Comparison of ENCODE assay signal across 14 cellular contexts in the genomic region with DNA sequence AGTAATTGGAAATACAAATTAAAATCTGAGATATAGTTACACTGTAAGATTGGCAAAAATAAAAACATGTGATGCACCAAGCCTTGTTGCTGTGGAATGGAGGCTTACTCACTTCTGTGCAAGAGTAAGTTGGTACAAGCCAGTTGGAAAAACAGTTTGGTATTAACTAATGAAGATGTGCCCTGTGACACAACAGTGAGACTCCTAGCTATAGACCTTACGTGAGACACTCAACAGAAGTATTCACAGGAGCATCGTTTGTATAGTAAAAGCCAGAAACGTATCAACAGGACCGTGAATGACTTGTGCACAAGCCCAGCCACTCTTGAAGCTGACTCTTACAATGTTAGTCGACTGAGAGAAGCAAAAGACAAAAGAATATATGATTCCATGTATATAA. TPM values are rescaled to one million over a fixed set of nuclear protein-coding genes. Genes with fewer than 3 reads are reported as not detected.
DNase-seq lines count a peak whose midpoint lies in the region; ATAC-seq and TF ChIP-seq lines count a peak whose summit lies in the region.
"Had no signal": no experiment of that assay in that cellular context is flagged by ENCODE, and none has a peak within 500 bp of the region (broad histone marks: within the 10 kb centered on the region; RNA-seq: fewer than 3 reads in every experiment).

No MANE protein-coding gene starts in this region.

- no peak for TF ChIP-seq CTCF in CD8-positive, alpha-beta T cell (IDR thresholded peaks at IDR 0.05)

- no peaks in the 10 kb centered on the region for H3K9me3 ChIP-seq in CD8-positive, alpha-beta T cell (ENCODE audit: low read length)
- no peaks in the 10 kb centered on the region for H3K9me3 ChIP-seq in T-helper 17 cell (ENCODE audit: control insufficient read depth, low read length, poor library complexity, severe bottlenecking)
- H3K9me3 ChIP-seq: BLaER1 treated with 17β-estradiol and CSF1 and Interleukin-3, amounts not matched to agents 10 nM and 100 nM had no signal

- no peak overlapping the region for H2AFZ ChIP-seq in ACC112 (ENCODE audit: low read length, unreplicated experiment)

- H3K4me1 Mint-ChIP-seq in activated naive CD8-positive, alpha-beta T cell (ENCODE audit: low read depth): peaks cover 6% of the 10 kb centered on the region
- H3K4me1 Mint-ChIP-seq in activated naive CD8-positive, alpha-beta T cell treated with anti-CD3 and anti-CD28 coated beads for 36 hours: peaks cover 4% of the 10 kb centered on the region
- no peaks in the 10 kb centered on the region for H3K4me1 Mint-ChIP-seq in CD8-positive, alpha-beta T cell (ENCODE audit: low read depth)
- H3K4me1 Mint-ChIP-seq in T-helper 17 cell: peaks cover 2% of the 10 kb centered on the region
- H3K4me1 Mint-ChIP-seq in activated T-helper 2 cell treated with anti-CD3 and anti-CD28 coated beads, Interferon-gamma antibody, Interleukin-2, Interleukin-4, amounts not matched to agents 10 μg/mL and 5 μg/mL and 100 μg/mL, durations not matched to agents 14 hours and 24 hours and 36 hours (ENCODE audit: low read depth): no peaks in the 10 kb centered on the region

- H3K27me3 ChIP-seq in ACC112 (ENCODE audit: insufficient read depth, low read length): no peaks in the 10 kb centered on the region
- H3K27me3 ChIP-seq in CD8-positive, alpha-beta T cell (ENCODE audit: insufficient read depth, low read length): no peaks in the 10 kb centered on the region
- H3K27me3 ChIP-seq: BLaER1 treated with 17β-estradiol and CSF1 and Interleukin-3, amounts not matched to agents 10 nM and 100 nM had no signal

- peaks cover 2% of the 10 kb centered on the region for H3K36me3 Mint-ChIP-seq in activated naive CD8-positive, alpha-beta T cell
- peaks cover 12% of the 10 kb centered on the region for H3K36me3 Mint-ChIP-seq in activated naive CD8-positive, alpha-beta T cell treated with anti-CD3 and anti-CD28 coated beads for 36 hours
- H3K36me3 Mint-ChIP-seq in CD8-positive, alpha-beta T cell: peaks cover 81% of the 10 kb centered on the region
- H3K36me3 Mint-ChIP-seq in T-helper 17 cell (ENCODE audit: low read depth): peaks cover 6% of the 10 kb centered on the region
- peaks cover 64% of the 10 kb centered on the region for H3K36me3 Mint-ChIP-seq in activated T-helper 2 cell treated with anti-CD3 and anti-CD28 coated beads, Interferon-gamma antibody, Interleukin-2, Interleukin-4, amounts not matched to agents 10 μg/mL and 5 μg/mL and 100 μg/mL, durations not matched to agents 14 hours and 24 hours and 36 hours (ENCODE audit: low read depth)

- no peak overlapping the region for H3K4me3 ChIP-seq in ACC112 (ENCODE audit: low read depth, low read length)
- no peak overlapping the region for H3K4me3 ChIP-seq in CD8-positive, alpha-beta T cell (ENCODE audit: low read depth, low read length)
- H3K4me3 ChIP-seq: BLaER1 treated with 17β-estradiol and CSF1 and Interleukin-3, amounts not matched to agents 10 nM and 100 nM had no signal

- no peaks in the 10 kb centered on the region for H3K9me3 Mint-ChIP-seq in activated naive CD8-positive, alpha-beta T cell (ENCODE audit: low read depth)
- H3K9me3 Mint-ChIP-seq in activated naive CD8-positive, alpha-beta T cell treated with anti-CD3 and anti-CD28 coated beads for 36 hours: no peaks in the 10 kb centered on the region
- no peaks in the 10 kb centered on the region for H3K9me3 Mint-ChIP-seq in CD8-positive, alpha-beta T cell
- no peaks in the 10 kb centered on the region for H3K9me3 Mint-ChIP-seq in activated T-helper 2 cell treated with anti-CD3 and anti-CD28 coated beads, Interferon-gamma antibody, Interleukin-2, Interleukin-4, amounts not matched to agents 10 μg/mL and 5 μg/mL and 100 μg/mL, durations not matched to agents 14 hours and 24 hours and 36 hours
- H3K9me3 Mint-ChIP-seq: CD4-positive, CD25-positive, alpha-beta regulatory T cell had no signal

- H3K27ac Mint-ChIP-seq in activated naive CD8-positive, alpha-beta T cell: peak overlapping the region; percentile 8
- H3K27ac Mint-ChIP-seq in activated naive CD8-positive, alpha-beta T cell treated with anti-CD3 and anti-CD28 coated beads for 36 hours: no peak overlapping the region
- peak overlapping the region; percentile 8 for H3K27ac Mint-ChIP-seq in CD8-positive, alpha-beta T cell
- H3K27ac Mint-ChIP-seq in T-helper 17 cell: peak overlapping the region; percentile 16
- no peak overlapping the region for H3K27ac Mint-ChIP-seq in activated T-helper 2 cell treated with anti-CD3 and anti-CD28 coated beads, Interferon-gamma antibody, Interleukin-2, Interleukin-4, amounts not matched to agents 10 μg/mL and 5 μg/mL and 100 μg/mL, durations not matched to agents 14 hours and 24 hours and 36 hours

- DNase-seq in activated naive CD8-positive, alpha-beta T cell treated with anti-CD3 and anti-CD28 coated beads for 36 hours: no peak
- DNase-seq in CD8-positive, alpha-beta T cell: no peak
- DNase-seq in T-helper 17 cell: no peak
- no peak for DNase-seq in activated T-helper 2 cell treated with anti-CD3 and anti-CD28 coated beads, Interferon-gamma antibody, Interleukin-2, Interleukin-4, amounts not matched to agents 10 μg/mL and 5 μg/mL and 100 μg/mL, durations not matched to agents 14 hours and 24 hours and 36 hours (ENCODE audit: low spot score)
- DNase-seq in H4 (ENCODE audit: low spot score): no peak
- DNase-seq: AML-193; CD4-positive, CD25-positive, alpha-beta regulatory T cell; DMS79 treated with DMSO at 0.1 percent for 48 hours; EL; GOT3; HCEC 1CT had no signal

- CTCF ChIA-PET in CD8-positive, alpha-beta T cell (lab: Charles Lee): no interaction called here

- peak overlapping the region; percentile 18; the same call in 1 of the 2 replicates for H3K27ac ChIP-seq in ACC112 (ENCODE audit: low read depth, low read length)
- H3K27ac ChIP-seq in CD8-positive, alpha-beta T cell (ENCODE audit: low read depth, low read length): no peak overlapping the region
- H3K27ac ChIP-seq: BLaER1 treated with 17β-estradiol and CSF1 and Interleukin-3, amounts not matched to agents 10 nM and 100 nM had no signal

- H3K4me1 ChIP-seq in ACC112 (ENCODE audit: control insufficient read depth, insufficient read depth, low read length, unreplicated experiment): no peaks in the 10 kb centered on the region
- H3K4me1 ChIP-seq in CD8-positive, alpha-beta T cell (ENCODE audit: insufficient read depth, low read length): no peaks in the 10 kb centered on the region

- ATAC-seq in CD8-positive, alpha-beta T cell: no peak
- no peak for ATAC-seq in T-helper 17 cell

- no peak overlapping the region for H3K4me3 Mint-ChIP-seq in activated naive CD8-positive, alpha-beta T cell
- no peak overlapping the region for H3K4me3 Mint-ChIP-seq in activated naive CD8-positive, alpha-beta T cell treated with anti-CD3 and anti-CD28 coated beads for 36 hours
- H3K4me3 Mint-ChIP-seq in CD8-positive, alpha-beta T cell: no peak overlapping the region
- no peak overlapping the region for H3K4me3 Mint-ChIP-seq in T-helper 17 cell
- H3K4me3 Mint-ChIP-seq in activated T-helper 2 cell treated with anti-CD3 and anti-CD28 coated beads, Interferon-gamma antibody, Interleukin-2, Interleukin-4, amounts not matched to agents 10 μg/mL and 5 μg/mL and 100 μg/mL, durations not matched to agents 14 hours and 24 hours and 36 hours (ENCODE audit: low read depth): no peak overlapping the region
- H3K4me3 Mint-ChIP-seq: CD4-positive, CD25-positive, alpha-beta regulatory T cell had no signal

- H3K79me2 ChIP-seq in ACC112 (ENCODE audit: control insufficient read depth, insufficient read depth, low read length, unreplicated experiment): peaks cover 26% of the 10 kb centered on the region

- intact Hi-C loops in CD8-positive, alpha-beta T cell (cut with DNase I, micrococcal nuclease): no loop called here
- intact Hi-C loops in activated T-helper 2 cell treated with anti-CD3 and anti-CD28 coated beads, Interferon-gamma antibody, Interleukin-2, Interleukin-4, amounts not matched to agents 10 μg/mL and 5 μg/mL and 100 μg/mL, durations not matched to agents 14 hours and 24 hours and 36 hours (cut with micrococcal nuclease): no loop called here

- no peaks in the 10 kb centered on the region for H3K27me3 Mint-ChIP-seq in activated naive CD8-positive, alpha-beta T cell
- H3K27me3 Mint-ChIP-seq in activated naive CD8-positive, alpha-beta T cell treated with anti-CD3 and anti-CD28 coated beads for 36 hours: no peaks in the 10 kb centered on the region
- no peaks in the 10 kb centered on the region for H3K27me3 Mint-ChIP-seq in CD8-positive, alpha-beta T cell (ENCODE audit: low read depth)
- H3K27me3 Mint-ChIP-seq in T-helper 17 cell: no peaks in the 10 kb centered on the region
- no peaks in the 10 kb centered on the region for H3K27me3 Mint-ChIP-seq in activated T-helper 2 cell treated with anti-CD3 and anti-CD28 coated beads, Interferon-gamma antibody, Interleukin-2, Interleukin-4, amounts not matched to agents 10 μg/mL and 5 μg/mL and 100 μg/mL, durations not matched to agents 14 hours and 24 hours and 36 hours (ENCODE audit: low read depth)
- H3K27me3 Mint-ChIP-seq: CD4-positive, CD25-positive, alpha-beta regulatory T cell had no signal

- H3K36me3 ChIP-seq in ACC112 (ENCODE audit: insufficient read depth, low read length): peaks cover 44% of the 10 kb centered on the region
- peaks cover 38% of the 10 kb centered on the region for H3K36me3 ChIP-seq in CD8-positive, alpha-beta T cell (ENCODE audit: insufficient read depth, low read length)

- POLR2A ChIA-PET in CD8-positive, alpha-beta T cell (lab: Charles Lee): no interaction called here

RNA-seq across cellular contexts. Expression of gene NAA20, which starts 14.6 kb away (rescaled TPM):
- total RNA-seq in activated naive CD8-positive, alpha-beta T cell treated with anti-CD3 and anti-CD28 coated beads for 36 hours: 100 to 1,000 TPM; 116 to 118 TPM
- total RNA-seq in CD8-positive, alpha-beta T cell: 10 to 100 TPM; 32.9 to 33.2 TPM
- total RNA-seq in T-helper 17 cell: 10 to 100 TPM; 22.4 to 25.3 TPM
- total RNA-seq in activated T-helper 2 cell treated with anti-CD3 and anti-CD28 coated beads, Interferon-gamma antibody, Interleukin-2, Interleukin-4, amounts not matched to agents 10 μg/mL and 5 μg/mL and 100 μg/mL, durations not matched to agents 14 hours and 24 hours and 36 hours: 72.9 and 76.0 TPM in 2 replicates
- 63.2 and 83.4 TPM in 2 replicates for total RNA-seq in H4 (2014; rRNA removed; shearing (Covaris generic))

RNA-seq across cellular contexts. Expression of gene CRNKL1, which starts 20.5 kb away (rescaled TPM):
- total RNA-seq in activated naive CD8-positive, alpha-beta T cell treated with anti-CD3 and anti-CD28 coated beads for 36 hours: 10 to 100 TPM; 26.7 to 28.8 TPM
- 10 to 100 TPM; 34.1 to 39.7 TPM for total RNA-seq in CD8-positive, alpha-beta T cell
- 10 to 100 TPM; 21.6 to 22.8 TPM for total RNA-seq in T-helper 17 cell
- total RNA-seq in activated T-helper 2 cell treated with anti-CD3 and anti-CD28 coated beads, Interferon-gamma antibody, Interleukin-2, Interleukin-4, amounts not matched to agents 10 μg/mL and 5 μg/mL and 100 μg/mL, durations not matched to agents 14 hours and 24 hours and 36 hours: 19.3 and 20.1 TPM in 2 replicates
- total RNA-seq in H4 (2014; rRNA removed; shearing (Covaris generic)): 17.0 and 20.3 TPM in 2 replicates

RNA-seq across cellular contexts. Expression of gene CFAP61, which starts 20.5 kb away (rescaled TPM):
- total RNA-seq in activated naive CD8-positive, alpha-beta T cell treated with anti-CD3 and anti-CD28 coated beads for 36 hours: not detected
- not detected for total RNA-seq in CD8-positive, alpha-beta T cell
- not detected for total RNA-seq in T-helper 17 cell
- 0.32 TPM in 1 of 2 replicates, not detected in the other for total RNA-seq in activated T-helper 2 cell treated with anti-CD3 and anti-CD28 coated beads, Interferon-gamma antibody, Interleukin-2, Interleukin-4, amounts not matched to agents 10 μg/mL and 5 μg/mL and 100 μg/mL, durations not matched to agents 14 hours and 24 hours and 36 hours
- total RNA-seq in H4 (2014; rRNA removed; shearing (Covaris generic)): 0.62 TPM in 1 of 2 replicates, not detected in the other
- total RNA-seq: CD4-positive, CD25-positive, alpha-beta regulatory T cell had no signal

Comparison
In these comparisons a context has a peak if more than half of its experiments do, and no peak if none do; other contexts are left out.
1. H3K27ac Mint-ChIP-seq: peak in activated naive CD8-positive, alpha-beta T cell (single experiment), CD8-positive, alpha-beta T cell (single experiment) and T-helper 17 cell (single experiment); none in activated naive CD8-positive, alpha-beta T cell treated with anti-CD3 and anti-CD28 coated beads for 36 hours (single experiment) and activated T-helper 2 cell treated with anti-CD3 and anti-CD28 coated beads, Interferon-gamma antibody, Interleukin-2, Interleukin-4, amounts not matched to agents 10 μg/mL and 5 μg/mL and 100 μg/mL, durations not matched to agents 14 hours and 24 hours and 36 hours (single experiment).